ENCODE assay signal across 20 cellular contexts in genomic region chr3:39193391-39193790, GRCh38. TPM values are rescaled to one million over a fixed set of nuclear protein-coding genes. Genes with fewer than 3 reads are reported as not detected.
DNase-seq lines count a peak whose midpoint lies in the region; ATAC-seq, FAIRE-seq and TF ChIP-seq lines count a peak whose summit lies in the region.
"Had no signal": no experiment of that assay in that cellular context is flagged by ENCODE, and none has a peak within 500 bp of the region (broad histone marks: within the 10 kb centered on the region; RNA-seq: fewer than 3 reads in every experiment).

No MANE protein-coding gene starts in this region.

- intact Hi-C loops in pancreas (cut with DNase I) = loop anchor here in 1 of 3 donors (5.0 kb wide), 1 partner anchor 94 kb away; no protein-coding TSS in a partner anchor

- WGBS in pancreas, 2 donors = 76 to 78% methylated on average over 7 of the region's 7 CpGs

- FAIRE-seq in pancreas (lab: Jason Lieb, UNC) = no peak
- FAIRE-seq: A204.1, H1, islet of Langerhans had no signal

- H3K9me3 ChIP-seq in right atrium auricular region (no peaks in the 10 kb centered on the region), pancreas (no peaks in the 10 kb centered on the region)
- H3K9me3 ChIP-seq: transverse colon had no signal

- H3K27ac ChIP-seq in right atrium auricular region = peak overlapping the region; percentile 89 to 97
- H3K27ac ChIP-seq in pancreas = no peak overlapping the region
- H3K27ac ChIP-seq: transverse colon had no signal

- TF ChIP-seq CTCF in right atrium auricular region (IDR thresholded peaks at IDR 0.05) = no peak
- no peak for TF ChIP-seq CTCF in pancreas (IDR thresholded peaks at IDR 0.05)

- no peak for ATAC-seq in pancreas
- ATAC-seq: WTC11 had no signal

- H3K27me3 ChIP-seq in right atrium auricular region = no peaks in the 10 kb centered on the region
- H3K27me3 ChIP-seq in pancreas = no peaks in the 10 kb centered on the region
- H3K27me3 ChIP-seq: transverse colon had no signal

- DNase-seq in activated effector memory CD4-positive, alpha-beta T cell treated with anti-CD3 and anti-CD28 coated beads, Interleukin-2, amount 50 U/mL, for 16 hours = peak; percentile 58
- no peak for DNase-seq in activated effector memory CD4-positive, alpha-beta T cell treated with Interleukin-2 at 50 U/mL for 16 hours
- peak; percentile 48 for DNase-seq in LHCN-M2 (ENCODE audit: low read depth)
- DNase-seq in right atrium auricular region (ENCODE audit: low spot score) = no peak
- peak; percentile 37 for DNase-seq in renal cortical epithelial cell (ENCODE audit: low read depth)
- no peak for DNase-seq in pancreas
- no peak for DNase-seq in NCI-H82 (lab: John Stamatoyannopoulos, UW)
- no peak for DNase-seq in UCSD-AML1 (lab: John Stamatoyannopoulos, UW; ENCODE audit: unreplicated experiment)
- DNase-seq: amygdala, KBM-7, NCI-H2029, NCI-H510A treated with DMSO at 0.1 percent for 48 hours, SIG-M5, transverse colon had no signal

- H3K4me3 ChIP-seq in right atrium auricular region = no peak overlapping the region
- H3K4me3 ChIP-seq in pancreas = no peak overlapping the region
- H3K4me3 ChIP-seq: transverse colon had no signal

- peaks cover 0 to 39% of the 10 kb centered on the region in 2 donors for H3K4me1 ChIP-seq in right atrium auricular region
- H3K4me1 ChIP-seq in pancreas = peaks cover 0 to 4% (median 0%) of the 10 kb centered on the region in 3 donors

- H3K36me3 ChIP-seq in right atrium auricular region (peaks cover 38% of the 10 kb centered on the region), pancreas (no peaks in the 10 kb centered on the region)
- H3K36me3 ChIP-seq: transverse colon had no signal

RNA-seq across cellular contexts. Expression of gene XIRP1, which starts 1.0 kb away (rescaled TPM):
- 0.71 and 4.1 TPM in 2 replicates for total RNA-seq in LHCN-M2 (2014; rRNA removed)
- 22.8 TPM for polyA plus RNA-seq in LHCN-M2 (2012)
- total RNA-seq in right atrium auricular region = 1,000 to 10,000 TPM in 1 of 2 donors, 100 to 1,000 TPM in 1; 319 to 1,274 TPM
- total RNA-seq in renal cortical epithelial cell = not detected in 2 replicates
- total RNA-seq in pancreas = under 1 TPM in 2 of 6 donors, not detected in 4; 0.09 to 0.43 TPM
- polyA plus RNA-seq in pancreas = under 1 TPM; 0.08 to 0.14 TPM
- total RNA-seq: H1, WTC11 had no signal
- polyA plus RNA-seq: CD14-positive monocyte, H1, neural cell had no signal

RNA-seq across cellular contexts. Expression of gene CSRNP1, which starts 40.0 kb away (rescaled TPM):
- total RNA-seq in LHCN-M2 (2014; rRNA removed) (13.0 and 18.9 TPM in 2 replicates), right atrium auricular region (10 to 100 TPM; 48.0 to 49.5 TPM), renal cortical epithelial cell (12.3 and 16.1 TPM in 2 replicates), pancreas (10 to 100 TPM in 5 of 6 donors, 1 to 10 TPM in 1; 9.0 to 29.2 (median 13.4) TPM)
- 10.9 TPM for polyA plus RNA-seq in LHCN-M2 (2012)
- 10 to 100 TPM; 20.3 to 31.4 TPM for polyA plus RNA-seq in pancreas

Comparison
In these comparisons a context has a peak if more than half of its experiments do, and no peak if none do; other contexts are left out.
1. DNase-seq: peak in activated effector memory CD4-positive, alpha-beta T cell treated with anti-CD3 and anti-CD28 coated beads, Interleukin-2, amount 50 U/mL, for 16 hours (single experiment), LHCN-M2 (single experiment) and renal cortical epithelial cell (single experiment); none in activated effector memory CD4-positive, alpha-beta T cell treated with Interleukin-2 at 50 U/mL for 16 hours (single experiment), right atrium auricular region (single experiment), pancreas (0 of 6), NCI-H82 (single experiment) and UCSD-AML1 (single experiment).
2. H3K27ac ChIP-seq: peak in right atrium auricular region (2 of 2); none in pancreas (0 of 4).
3. RNA of gene XIRP1, which starts 1.0 kb away (total RNA-seq): 319 to 1,274 TPM in right atrium auricular region; 0.71 to 4.1 TPM in LHCN-M2, 0.09 to 0.43 TPM in pancreas and not detected in renal cortical epithelial cell; every median in the first group is over 10 times any median in the second.